Comparison of ENCODE assay signal across 18 cellular contexts in genomic region chr16:19997734-19998133, GRCh38.
A peak's percentile ranks its signal among the peaks of the same experiment; 100 is the strongest.
DNase-seq lines count a peak whose midpoint lies in the region; ATAC-seq, FAIRE-seq and TF ChIP-seq lines count a peak whose summit lies in the region.
"Had no signal": no experiment of that assay in that cellular context is flagged by ENCODE, and none has a peak within 500 bp of the region (broad histone marks: within the 10 kb centered on the region; RNA-seq: fewer than 3 reads in every experiment).

No MANE protein-coding gene starts in this region.

- no peaks in the 10 kb centered on the region for H3K4me1 Mint-ChIP-seq in CD14-positive monocyte
- H3K4me1 Mint-ChIP-seq: B cell had no signal

- no peak for ATAC-seq in HepG2
- ATAC-seq in activated naive CD4-positive, alpha-beta T cell treated with anti-CD3 and anti-CD28 coated beads, Interleukin-2, amount 50 U/mL, for 72 hours = no peak
- ATAC-seq: CD8-positive, alpha-beta T cell; GM12878 had no signal

- H3K36me3 Mint-ChIP-seq in activated naive CD4-positive, alpha-beta T cell treated with anti-CD3 and anti-CD28 coated beads, Interleukin-2, amount 50 U/mL, for 72 hours = no peaks in the 10 kb centered on the region
- no peaks in the 10 kb centered on the region for H3K36me3 Mint-ChIP-seq in CD14-positive monocyte
- H3K36me3 Mint-ChIP-seq: CD8-positive, alpha-beta T cell had no signal

- H3K9me3 Mint-ChIP-seq in activated naive CD4-positive, alpha-beta T cell treated with anti-CD3 and anti-CD28 coated beads, Interleukin-2, amount 50 U/mL, for 72 hours = no peaks in the 10 kb centered on the region
- peaks cover 0 to 8% (median 0%) of the 10 kb centered on the region in 7 donors for H3K9me3 Mint-ChIP-seq in CD14-positive monocyte
- H3K9me3 Mint-ChIP-seq: CD8-positive, alpha-beta T cell had no signal

- H3K79me2 ChIP-seq in HepG2 (ENCODE audit: insufficient read depth, low read length) (no peaks in the 10 kb centered on the region), smooth muscle cell (ENCODE audit: low read depth) (no peaks in the 10 kb centered on the region)

- H3K36me3 ChIP-seq in liver (ENCODE audit: control insufficient read depth in 4 of 4, insufficient read depth in 3 of 4, low read depth in 1 of 4, low read length in 3 of 4) = no peaks in the 10 kb centered on the region
- no peaks in the 10 kb centered on the region for H3K36me3 ChIP-seq in HepG2 (replicated peaks in 1 of 2; ENCODE audit: control insufficient read depth in 1 of 2, insufficient read depth in 2 of 2, low read length in 2 of 2)
- H3K36me3 ChIP-seq in HEK293 (ENCODE audit: control insufficient read depth in 2 of 2, insufficient read depth in 1 of 2, low read length in 2 of 2) = no peaks in the 10 kb centered on the region
- H3K36me3 ChIP-seq in smooth muscle cell (ENCODE audit: low read depth) = no peaks in the 10 kb centered on the region
- H3K36me3 ChIP-seq: HAP-1 had no signal

- POLR2A ChIA-PET in HepG2 (lab: Yijun Ruan, JAX) = no interaction called here
- POLR2A ChIA-PET in HEK293 (lab: Yijun Ruan, JAX) = no interaction called here

- WGBS in liver = 50% methylated on average over 4 of the region's 4 CpGs
- WGBS in HepG2 (ENCODE audit: low lambda C conversion rate) = 24% methylated on average over 4 of the region's 4 CpGs
- 59% methylated on average over 4 of the region's 4 CpGs for WGBS in smooth muscle cell (ENCODE audit: low lambda C conversion rate)

- no peak for TF ChIP-seq POLR2A in HepG2 (IDR thresholded peaks at IDR 0.05; ENCODE audit: insufficient read depth in 1 of 2, low read depth in 2 of 2, low read length in 2 of 2)

- DNase-seq in HepG2 (ENCODE audit: low spot score) (no peak), RPMI7951 (ENCODE audit: low read depth) (peak; percentile 26), smooth muscle cell (lab: John Stamatoyannopoulos, UW; ENCODE audit: unreplicated experiment) (no peak), midbrain (lab: John Stamatoyannopoulos, UW) (no peak), CD14-positive monocyte (ENCODE audit: low spot score) (no peak)
- no peak for DNase-seq in activated naive CD4-positive, alpha-beta T cell treated with anti-CD3 and anti-CD28 coated beads, Interleukin-2, amount 50 U/mL, for 72 hours (ENCODE audit: low spot score in 2 of 2)
- DNase-seq: C1 segment of cervical spinal cord; Caco-2; CD8-positive, alpha-beta T cell; GM23248; HFFc6 had no signal

- no peak for FAIRE-seq in HepG2 (lab: Jason Lieb, UNC)
- FAIRE-seq: A204.1, GM12878, GM18507 had no signal

- BruUV-seq in HepG2 (replicated peaks; lab: Mats Ljungman, UMichigan) = no TSS peak

- intact Hi-C loops in HepG2 (cut with micrococcal nuclease; ENCODE audit: unreplicated experiment) = no loop called here
- intact Hi-C loops in CD14-positive monocyte (cut with micrococcal nuclease) = no loop called here

- in situ Hi-C loops in HepG2 (cut with HindIII; ENCODE audit: extremely low pct_ligation_motif_present, low pct_unique_long_range_greater_than_20kb) = no loop called here

- H3K27ac ChIP-seq in liver (ENCODE audit: low read depth in 1 of 2, low read length in 2 of 2) (no peak overlapping the region), HepG2 (ENCODE audit: extremely low read length, insufficient read depth, low read length) (no peak overlapping the region), HEK293 (ENCODE audit: extremely low read depth, low read depth, low read length) (no peak overlapping the region), smooth muscle cell (ENCODE audit: low read depth) (no peak overlapping the region)
- H3K27ac ChIP-seq: GM23248 had no signal

- TF ChIP-seq CTCF in liver (IDR thresholded peaks at IDR 0.05; ENCODE audit: low read depth, low read length, missing input control) = no peak
- TF ChIP-seq CTCF in HepG2 (CRISPR knock-in tag; IDR thresholded peaks at IDR 0.05) = no peak
- TF ChIP-seq CTCF in HEK293 (tag by site-specific recombination; IDR thresholded peaks at IDR 0.05) = no peak
- no peak for TF ChIP-seq CTCF in smooth muscle cell (IDR thresholded peaks at IDR 0.05; ENCODE audit: borderline replicate concordance, insufficient read depth, poor library complexity, severe bottlenecking)
- no peak for TF ChIP-seq CTCF in CD14-positive monocyte (IDR thresholded peaks at IDR 0.05)

- H4K20me1 ChIP-seq in HepG2 (ENCODE audit: insufficient read depth, low read length) = no peaks in the 10 kb centered on the region
- no peaks in the 10 kb centered on the region for H4K20me1 ChIP-seq in smooth muscle cell (ENCODE audit: low read depth)

- no peak for TF ChIP-seq RAD21 in liver (IDR thresholded peaks at IDR 0.05)
- no peak for TF ChIP-seq RAD21 in HepG2 (CRISPR knock-in tag; IDR thresholded peaks at IDR 0.05)

- no peak overlapping the region for H2AFZ ChIP-seq in HepG2 (ENCODE audit: low read length)
- no peak overlapping the region for H2AFZ ChIP-seq in smooth muscle cell (ENCODE audit: low read depth)
- H2AFZ ChIP-seq: GM23248 had no signal

- H3K4me3 Mint-ChIP-seq in CD14-positive monocyte = no peak overlapping the region
- H3K4me3 Mint-ChIP-seq: B cell; CD8-positive, alpha-beta T cell; HFFc6 had no signal

- H3K27me3 ChIP-seq in liver (ENCODE audit: control insufficient read depth in 4 of 4, insufficient read depth in 4 of 4, low read length in 3 of 4) (no peaks in the 10 kb centered on the region), HepG2 (ENCODE audit: control insufficient read depth in 1 of 2, insufficient read depth in 2 of 2, low read length in 2 of 2) (peaks cover 2 to 18% of the 10 kb centered on the region in 2 experiments), smooth muscle cell (ENCODE audit: low read depth) (no peaks in the 10 kb centered on the region)

- H3K9ac ChIP-seq in liver (ENCODE audit: low read depth in 1 of 2, low read length in 2 of 2) (no peak overlapping the region), HepG2 (ENCODE audit: insufficient read depth, low read depth, low read length) (no peak overlapping the region), smooth muscle cell (ENCODE audit: low read depth) (no peak overlapping the region)
- H3K9ac ChIP-seq: GM23248 had no signal

- H3K9me3 ChIP-seq in liver (ENCODE audit: control insufficient read depth in 4 of 4, low read length in 3 of 4) (no peaks in the 10 kb centered on the region), HepG2 (ENCODE audit: low read length) (no peaks in the 10 kb centered on the region), HEK293 (ENCODE audit: control insufficient read depth, insufficient read depth, low read depth, low read length) (no peaks in the 10 kb centered on the region), smooth muscle cell (replicated peaks; ENCODE audit: low read depth) (no peaks in the 10 kb centered on the region)
- H3K9me3 ChIP-seq: Caco-2, HAP-1 had no signal

- H3K4me1 ChIP-seq in liver (ENCODE audit: control insufficient read depth in 4 of 4, insufficient read depth in 4 of 4, low read length in 3 of 4) = peaks cover 2 to 25% (median 11%) of the 10 kb centered on the region in 4 donors
- peaks cover 13% of the 10 kb centered on the region for H3K4me1 ChIP-seq in HepG2 (ENCODE audit: insufficient read depth, low read length)
- H3K4me1 ChIP-seq in HEK293 (ENCODE audit: control insufficient read depth, insufficient read depth, low read length) = no peaks in the 10 kb centered on the region
- H3K4me1 ChIP-seq in smooth muscle cell (ENCODE audit: low read depth) = no peaks in the 10 kb centered on the region
- H3K4me1 ChIP-seq: Caco-2, HAP-1 had no signal

- CTCF ChIA-PET in HepG2 (lab: Yijun Ruan, JAX; ENCODE audit: low intra/inter-chr PET ratio, low total read pairs) (no interaction called here), HEK293 (lab: Yijun Ruan, JAX) (interaction anchor here (0.7 kb wide), 1 partner anchor 13 kb away, joined by 3 read pairs; no protein-coding TSS in a partner anchor)

- H3K4me2 ChIP-seq in HepG2 (ENCODE audit: low read depth, low read length) = no peak overlapping the region
- peak overlapping the region; percentile 12 for H3K4me2 ChIP-seq in smooth muscle cell

- TF ChIP-seq EP300 in HepG2 (IDR thresholded peaks at IDR 0.05; ENCODE audit: low read depth in 2 of 2, low read length in 2 of 2) (no peak), HepG2 (CRISPR knock-in tag; IDR thresholded peaks at IDR 0.05; ENCODE audit: borderline replicate concordance) (no peak)

- peaks cover 1 to 2% (median 2%) of the 10 kb centered on the region in 3 donors for H3K27me3 Mint-ChIP-seq in CD14-positive monocyte (ENCODE audit: low read depth in 3 of 3)

- H3K27ac Mint-ChIP-seq in activated naive CD4-positive, alpha-beta T cell treated with anti-CD3 and anti-CD28 coated beads, Interleukin-2, amount 50 U/mL, for 72 hours = no peak overlapping the region
- no peak overlapping the region for H3K27ac Mint-ChIP-seq in CD14-positive monocyte
- H3K27ac Mint-ChIP-seq: B cell; CD8-positive, alpha-beta T cell; HFFc6 had no signal

- no peak overlapping the region for H3K4me3 ChIP-seq in liver (ENCODE audit: low read depth in 1 of 3, low read length in 3 of 3)
- H3K4me3 ChIP-seq in HepG2 (replicated peaks in 1 of 3; ENCODE audit: insufficient read depth in 1 of 3, low read depth in 2 of 3, low read length in 3 of 3) = no peak overlapping the region
- no peak overlapping the region for H3K4me3 ChIP-seq in HEK293 (ENCODE audit: low read depth, low read length)
- H3K4me3 ChIP-seq in smooth muscle cell = no peak overlapping the region
- H3K4me3 ChIP-seq: GM12878, GM23248, HAP-1 had no signal

- H3F3A ChIP-seq in smooth muscle cell (ENCODE audit: low read depth) = no peaks in the 10 kb centered on the region

TF ChIP-seq in liver, 16 proteins besides CTCF, POLR2A, EP300 and RAD21 (continues in another document):
- TF ChIP-seq FOXA2 (IDR thresholded peaks at IDR 0.05) = peak; percentile 66
- peak; percentile 42 for TF ChIP-seq FOXA1 (IDR thresholded peaks at IDR 0.05)
- peak; percentile 23 for TF ChIP-seq YY1 (IDR thresholded peaks at IDR 0.05)
- no peak for TF ChIP-seq MAX (IDR thresholded peaks at IDR 0.05)

TF ChIP-seq in HepG2, 621 proteins besides CTCF, POLR2A, EP300 and RAD21 (continues in another document):
- TF ChIP-seq ZNF549 (CRISPR knock-in tag; IDR thresholded peaks at IDR 0.05) = no peak

TF ChIP-seq in HEK293, 187 proteins besides CTCF, POLR2A, EP300 and RAD21:
- no peak for TF ChIP-seq KLF1 (tag by site-specific recombination; IDR thresholded peaks at IDR 0.05)
- 0 out of 2 replicates have a peak, but pooled peaks have one; percentile 6 for TF ChIP-seq EGR2 (tag by site-specific recombination; IDR thresholded peaks at IDR 0.05; ENCODE audit: low read depth)
